8 cellular contexts compared by ENCODE assay signal in genomic region chr18:3447895-3448844, GRCh38. TPM values are rescaled to one million over a fixed set of nuclear protein-coding genes. Genes with fewer than 3 reads are reported as not detected.
DNase-seq lines count a peak whose midpoint lies in the region; ATAC-seq and TF ChIP-seq lines count a peak whose summit lies in the region.

No MANE protein-coding gene starts in this region.

- CTCF ChIA-PET in BJ (lab: Yijun Ruan, JAX), result interaction anchor here (0.6 to 3.8 kb wide), 7 partner anchors 9 to 223 kb away, joined by 3 to 17 read pairs (median 4); no protein-coding TSS in a partner anchor

- peak; percentile 57 for ATAC-seq in GM19324 (IDR thresholded peaks at IDR 0.05; ENCODE audit: low FRiP score, unreplicated experiment)
- peak; percentile 67 for ATAC-seq in HG03457 (IDR thresholded peaks at IDR 0.05; ENCODE audit: unreplicated experiment)
- ATAC-seq in left lung, result peak; percentile 75

- intact Hi-C loops in left lung (cut with DNase I), result loop anchor here in 1 of 2 donors (5.0 kb wide), 1 partner anchor 159 kb away; no protein-coding TSS in a partner anchor

- peaks cover 16 to 32% of the 10 kb centered on the region in 2 donors for H3K4me1 ChIP-seq in left lung

- peak; percentile 92 for DNase-seq in BJ (ENCODE audit: low read depth)
- DNase-seq in NCI-H510A treated with DMSO at 0.1 percent for 48 hours (lab: John Stamatoyannopoulos, UW), result peak; percentile 98
- peak; percentile 92 for DNase-seq in activated CD4-positive, alpha-beta T cell treated with anti-CD3 and anti-CD28 coated beads for 48 hours
- peak; percentile 40 for DNase-seq in cortex of kidney (lab: John Stamatoyannopoulos, UW)
- DNase-seq in left lung, result peak; percentile 97 to 98
- peak; percentile 46 for DNase-seq in stimulated activated CD4-positive, alpha-beta T cell treated with anti-CD3 and anti-CD28 coated beads, Interleukin-2, amount 100 ng/mL, for 4 hours (ENCODE audit: low read depth)

- POLR2A ChIA-PET in BJ (lab: Charles Lee), result interaction anchor here (0.6 to 1.2 kb wide), 6 partner anchors 15 to 197 kb away, joined by 5 to 24 read pairs (median 6); no protein-coding TSS in a partner anchor

- TF ChIP-seq CTCF in BJ (IDR thresholded peaks at IDR 0.05; ENCODE audit: insufficient read depth, low read depth, low read length) (0 out of 2 replicates have a peak, but pooled peaks have one; percentile 13), left lung (IDR thresholded peaks at IDR 0.05) (no peak)

- H3K27ac ChIP-seq in left lung, result peak overlapping the region; percentile 95 to 99

- H3K36me3 ChIP-seq in BJ (ENCODE audit: control insufficient read depth, insufficient read depth, low read length), result no peaks in the 10 kb centered on the region
- H3K36me3 ChIP-seq in left lung, result no peaks in the 10 kb centered on the region

- no peaks in the 10 kb centered on the region for H3K9me3 ChIP-seq in left lung

- H3K4me3 ChIP-seq in BJ (ENCODE audit: low read depth, low read length) (peak overlapping the region; percentile 96), left lung (peak overlapping the region; percentile 72 to 87)

- no peaks in the 10 kb centered on the region for H3K27me3 ChIP-seq in BJ (ENCODE audit: control insufficient read depth, insufficient read depth, low read length)
- H3K27me3 ChIP-seq in left lung, result no peaks in the 10 kb centered on the region

RNA-seq across cellular contexts. Expression of gene TGIF1, which starts 1.8 kb away (rescaled TPM):
- polyA plus RNA-seq in BJ (2011; rRNA removed), result 64.8 and 78.9 TPM in 2 replicates
- polyA minus RNA-seq in BJ (2011; rRNA and poly(A)+ RNA removed), result 60.7 and 91.7 TPM in 2 replicates
- total RNA-seq in left lung, result 10 to 100 TPM; 42.6 to 60.0 TPM

Comparison
In these comparisons a context has a peak if more than half of its experiments do, and no peak if none do; other contexts are left out.
1. Peak in every context shown above with its lines: DNase-seq, ATAC-seq, H3K4me3 ChIP-seq and H3K27ac ChIP-seq.
2. DNase-seq: peak in every context shown above with its lines; median percentile 98 in NCI-H510A treated with DMSO at 0.1 percent for 48 hours; 98 in left lung; 92 in BJ; 92 in activated CD4-positive, alpha-beta T cell treated with anti-CD3 and anti-CD28 coated beads for 48 hours; 46 in stimulated activated CD4-positive, alpha-beta T cell treated with anti-CD3 and anti-CD28 coated beads, Interleukin-2, amount 100 ng/mL, for 4 hours; 40 in cortex of kidney.